Comparison of ENCODE assay signal across 1 cellular context in genomic region chr1:113904674-113905434, GRCh38.
TF ChIP-seq lines count a peak whose summit lies in the region.

AP4B1 (minus strand) TSS chr1:113904799; CDS start chr1:113904717, 82 bp downstream.
DCLRE1B (plus strand) TSS chr1:113905326; CDS start chr1:113905587, 261 bp downstream.

TF ChIP-seq in K562, 482 proteins besides CTCF, POLR2A, EP300 and RAD21 (continued from another document and continues in another):
- TF ChIP-seq RREB1 (CRISPR knock-in tag; IDR thresholded peaks at IDR 0.05) (no peak), CREB3L1 (IDR thresholded peaks at IDR 0.05; ENCODE audit: borderline replicate concordance, low read depth) (peak; percentile 75), TCF7 (IDR thresholded peaks at IDR 0.05; ENCODE audit: borderline replicate concordance) (peak; percentile 75; the same call in 1 of the 2 replicates), ZNF165 (CRISPR knock-in tag; IDR thresholded peaks at IDR 0.05; ENCODE audit: borderline replicate concordance) (no peak), RFX5 (IDR thresholded peaks at IDR 0.05; ENCODE audit: low read depth, low read length) (0 out of 2 replicates have a peak, but pooled peaks have one; percentile 19), SNRNP70 (optimal IDR thresholded peaks at IDR 0.05; ENCODE audit: low read depth, low read length) (no peak), PHF20 (IDR thresholded peaks at IDR 0.05; ENCODE audit: partially characterized antibody) (peak; percentile 84), NR2C1 (IDR thresholded peaks at IDR 0.05) (no peak; the same call in 1 of the 2 replicates), NR2C1 (tag; IDR thresholded peaks at IDR 0.05) (peak; percentile 49; the same call in 1 of the 2 replicates), RUNX1 (IDR thresholded peaks at IDR 0.05; ENCODE audit: low read depth) (peak; percentile 19; the same call in 1 of the 2 replicates), NFYB (IDR thresholded peaks at IDR 0.05; ENCODE audit: extremely low read depth, insufficient read length) (peak; percentile 10), CXXC5 (CRISPR knock-in tag; IDR thresholded peaks at IDR 0.05) (peak; percentile 98), PATZ1 (CRISPR knock-in tag; IDR thresholded peaks at IDR 0.05; ENCODE audit: borderline replicate concordance) (no peak), REST (CRISPR knock-in tag; IDR thresholded peaks at IDR 0.05; ENCODE audit: low read depth) (peak; percentile 82), ZNF639 (CRISPR knock-in tag; conservative IDR thresholded peaks at IDR 0.05 in 1 of 2, IDR thresholded peaks at IDR 0.05 in 1 of 2) (peak in 1 of 2 experiments; percentile 97; a peak in 2 of 4 replicates), ZNF134 (CRISPR knock-in tag; conservative IDR thresholded peaks at IDR 0.05) (no peak), KAT8 (IDR thresholded peaks at IDR 0.05; ENCODE audit: low read depth) (no peak), RBM22 (IDR thresholded peaks at IDR 0.05; ENCODE audit: low read depth, low read length, poor library complexity, severe bottlenecking) (peak; percentile 73), ZNF655 (CRISPR knock-in tag; IDR thresholded peaks at IDR 0.05) (no peak), ZNF592 (IDR thresholded peaks at IDR 0.05) (no peak), POLR3A (IDR thresholded peaks at IDR 0.05; ENCODE audit: borderline replicate concordance, extremely low read depth, insufficient read depth, insufficient read length) (no peak), ARID2 (IDR thresholded peaks at IDR 0.05) (0 out of 2 replicates have a peak, but pooled peaks have one; percentile 29), PPARD (CRISPR knock-in tag; IDR thresholded peaks at IDR 0.05) (no peak), ZNF830 (CRISPR knock-in tag; IDR thresholded peaks at IDR 0.05) (no peak), KDM2B (CRISPR knock-in tag; IDR thresholded peaks at IDR 0.05) (peak; percentile 94), ZNF512 (tag; IDR thresholded peaks at IDR 0.05) (no peak), FOXP1 (CRISPR knock-in tag; IDR thresholded peaks at IDR 0.05) (peak; percentile 96), JUND (IDR thresholded peaks at IDR 0.05; ENCODE audit: borderline replicate concordance, low read depth, low read length) (peak; percentile 80), JUND (tag; IDR thresholded peaks at IDR 0.05; ENCODE audit: borderline replicate concordance, low read depth, low read length) (peak; percentile 59; the same call in 1 of the 3 replicates), E2F3 (CRISPR knock-in tag; IDR thresholded peaks at IDR 0.05) (peak; percentile 98), NCOA1 (IDR thresholded peaks at IDR 0.05; ENCODE audit: low read depth) (0 out of 2 replicates have a peak, but pooled peaks have one; percentile 44), ZNF140 (CRISPR knock-in tag; IDR thresholded peaks at IDR 0.05) (no peak), MTA2 (IDR thresholded peaks at IDR 0.05; ENCODE audit: low read depth) (0 out of 2 replicates have a peak, but pooled peaks have one; percentile 16), NCOA2 (IDR thresholded peaks at IDR 0.05; ENCODE audit: partially characterized antibody in 2 of 2) (no peak), ZNF384 (IDR thresholded peaks at IDR 0.05; ENCODE audit: low read depth, low read length) (no peak; the same call in 1 of the 2 replicates), MCM3 (IDR thresholded peaks at IDR 0.05) (no peak)
